ENCODE assay signal across 28 cellular contexts in genomic region chr6:114288696-114289095, GRCh38. TPM values are rescaled to one million over a fixed set of nuclear protein-coding genes. Genes with fewer than 3 reads are reported as not detected.
"Had no signal": no experiment of that assay in that cellular context is flagged by ENCODE, and none has a peak within 500 bp of the region (broad histone marks: within the 10 kb centered on the region; RNA-seq: fewer than 3 reads in every experiment).

No MANE protein-coding gene starts in this region.

- ATAC-seq: activated naive CD4-positive, alpha-beta T cell treated with anti-CD3 and anti-CD28 coated beads, Interleukin-2, amount 50 U/mL, for 72 hours; activated T-helper 17 cell treated with anti-CD3 and anti-CD28 coated beads, Interleukin-2, amount 50 U/mL, for 72 hours; left ventricle myocardium superior; sciatic nerve; SK-N-SH treated with all-trans-retinoic acid at 6 μM for 48 hours; stimulated activated memory B cell treated with anti-CD40 and anti-IgM and Interleukin-4, amounts not matched to agents 10 μg/mL and 1 μg/mL and 100 μg/mL, for 72 hours; T-cell had no signal

- H3K4me3 Mint-ChIP-seq: activated T-cell treated with anti-CD3 and anti-CD28 coated beads, Interleukin-2, amount 50 U/mL, for 24 hours; activated T-helper 17 cell treated with anti-CD3 and anti-CD28 coated beads, Interleukin-2, amount 50 U/mL, for 72 hours; central memory CD8-positive, alpha-beta T cell; endodermal cell; immature natural killer cell; naive B cell; stimulated activated memory B cell treated with anti-CD40 and anti-IgM and Interleukin-4, amounts not matched to agents 10 μg/mL and 1 μg/mL and 100 μg/mL, for 72 hours; T-cell; T-helper 2 cell treated with Interferon-gamma antibody and Interleukin-4, amounts not matched to agents 5 μg/mL and 100 μg/mL, for 36 hours; type B pancreatic cell had no signal

- H3K27ac Mint-ChIP-seq: activated naive CD4-positive, alpha-beta T cell treated with anti-CD3 and anti-CD28 coated beads, Interleukin-2, amount 50 U/mL, for 72 hours; activated T-cell treated with anti-CD3 and anti-CD28 coated beads, Interleukin-2, amount 50 U/mL, for 24 hours; activated T-helper 17 cell treated with anti-CD3 and anti-CD28 coated beads, Interleukin-2, amount 50 U/mL, for 72 hours; endodermal cell; immature natural killer cell; naive B cell; stimulated activated memory B cell treated with anti-CD40 and anti-IgM and Interleukin-4, amounts not matched to agents 10 μg/mL and 1 μg/mL and 100 μg/mL, for 72 hours; T-cell; T-helper 2 cell treated with Interferon-gamma antibody and Interleukin-4, amounts not matched to agents 5 μg/mL and 100 μg/mL, for 36 hours; type B pancreatic cell had no signal

- H3K9me3 Mint-ChIP-seq: activated T-cell treated with anti-CD3 and anti-CD28 coated beads, Interleukin-2, amount 50 U/mL, for 24 hours; activated T-helper 17 cell treated with anti-CD3 and anti-CD28 coated beads, Interleukin-2, amount 50 U/mL, for 72 hours; endodermal cell; naive B cell; stimulated activated memory B cell treated with anti-CD40 and anti-IgM and Interleukin-4, amounts not matched to agents 10 μg/mL and 1 μg/mL and 100 μg/mL, for 72 hours; T-helper 2 cell treated with Interferon-gamma antibody and Interleukin-4, amounts not matched to agents 5 μg/mL and 100 μg/mL, for 36 hours had no signal

- H3K4me1 Mint-ChIP-seq: activated T-helper 17 cell treated with anti-CD3 and anti-CD28 coated beads, Interleukin-2, amount 50 U/mL, for 72 hours; central memory CD8-positive, alpha-beta T cell; immature natural killer cell; naive B cell; stimulated activated memory B cell treated with anti-CD40 and anti-IgM and Interleukin-4, amounts not matched to agents 10 μg/mL and 1 μg/mL and 100 μg/mL, for 72 hours; T-cell had no signal

- DNase-seq: activated CD4-positive, alpha-beta T cell treated with anti-CD3 and anti-CD28 coated beads, Interleukin-2, amount 50 U/mL, for 4 hours; activated CD8-positive, alpha-beta memory T cell treated with anti-CD3 and anti-CD28 coated beads for 24 hours; activated CD8-positive, alpha-beta memory T cell treated with anti-CD3 and anti-CD28 coated beads, Interleukin-2, amount 50 U/mL, for 4 hours; activated T-cell treated with anti-CD3 and anti-CD28 coated beads, Interleukin-2, amount 50 U/mL, for 24 hours; brain microvascular endothelial cell; endodermal cell; esophagus squamous epithelium; immature natural killer cell; kidney glomerular epithelial cell; left ventricle myocardium superior; mammary epithelial cell; naive B cell; nucleus accumbens; stimulated activated CD4-positive, alpha-beta T cell treated with anti-CD3 and anti-CD28 coated beads, Interleukin-15, amount 100 ng/mL, for 24 hours; stomach; T-cell had no signal

- H3K36me3 Mint-ChIP-seq: activated naive CD4-positive, alpha-beta T cell treated with anti-CD3 and anti-CD28 coated beads, Interleukin-2, amount 50 U/mL, for 72 hours; immature natural killer cell; naive B cell; stimulated activated memory B cell treated with anti-CD40 and anti-IgM and Interleukin-4, amounts not matched to agents 10 μg/mL and 1 μg/mL and 100 μg/mL, for 72 hours; T-cell had no signal

- H3K27me3 Mint-ChIP-seq: activated T-cell treated with anti-CD3 and anti-CD28 coated beads, Interleukin-2, amount 50 U/mL, for 24 hours; central memory CD8-positive, alpha-beta T cell; stimulated activated memory B cell treated with anti-CD40 and anti-IgM and Interleukin-4, amounts not matched to agents 10 μg/mL and 1 μg/mL and 100 μg/mL, for 72 hours had no signal

RNA-seq across cellular contexts. Expression of gene HS3ST5, which starts 54.1 kb away (rescaled TPM):
- total RNA-seq: activated naive CD4-positive, alpha-beta T cell treated with anti-CD3 and anti-CD28 coated beads, Interleukin-2, amount 50 U/mL, for 72 hours; activated T-helper 17 cell treated with anti-CD3 and anti-CD28 coated beads, Interleukin-2, amount 50 U/mL, for 72 hours; ascending aorta; esophagus squamous epithelium; glomerular endothelial cell; left ventricle myocardium superior; mammary epithelial cell; mononuclear cell; T-cell; thoracic aorta had no signal
